ENCODE assay signal across 16 cellular contexts in genomic region chr6:154394571-154394970, GRCh38. TPM values are rescaled to one million over a fixed set of nuclear protein-coding genes. Genes with fewer than 3 reads are reported as not detected.
DNase-seq lines count a peak whose midpoint lies in the region; ATAC-seq, FAIRE-seq and TF ChIP-seq lines count a peak whose summit lies in the region.
"Had no signal": no experiment of that assay in that cellular context is flagged by ENCODE, and none has a peak within 500 bp of the region (broad histone marks: within the 10 kb centered on the region; RNA-seq: fewer than 3 reads in every experiment).

No MANE protein-coding gene starts in this region.

- peaks cover 0 to 4% of the 10 kb centered on the region in 2 experiments; a peak in 2 of 5 replicates for H3K36me3 ChIP-seq in HepG2 (replicated peaks in 1 of 2; ENCODE audit: control insufficient read depth in 1 of 2, insufficient read depth in 2 of 2, low read length in 2 of 2)
- no peaks in the 10 kb centered on the region for H3K36me3 ChIP-seq in right lobe of liver

- no peaks in the 10 kb centered on the region for H3K27me3 ChIP-seq in HepG2 (ENCODE audit: control insufficient read depth in 1 of 2, insufficient read depth in 2 of 2, low read length in 2 of 2)
- H3K27me3 ChIP-seq in right lobe of liver: no peaks in the 10 kb centered on the region

- H3K9ac ChIP-seq in HepG2 (ENCODE audit: insufficient read depth, low read depth, low read length): no peak overlapping the region

- no peak overlapping the region for H2AFZ ChIP-seq in HepG2 (ENCODE audit: low read length)

- FAIRE-seq in HepG2 (lab: Jason Lieb, UNC) (no peak), HTR-8/SVneo (lab: Jason Lieb, UNC) (no peak)
- FAIRE-seq: GM12892 had no signal

- CTCF ChIA-PET in HepG2 (lab: Yijun Ruan, JAX; ENCODE audit: low intra/inter-chr PET ratio, low total read pairs): no interaction called here

- TF ChIP-seq RAD21 in HepG2 (CRISPR knock-in tag; IDR thresholded peaks at IDR 0.05): no peak

- DNase-seq in HepG2 (ENCODE audit: low spot score) (no peak), right lobe of liver (no peak), midbrain (lab: John Stamatoyannopoulos, UW) (peak; percentile 36), sciatic nerve (ENCODE audit: low spot score) (no peak), HTR-8/SVneo (ENCODE audit: insufficient read length, low spot score) (no peak), SKM-1 treated with dmso at 0.1 percent for 144 hours (lab: John Stamatoyannopoulos, UW; ENCODE audit: unreplicated experiment) (no peak), NCI-H2029 (lab: John Stamatoyannopoulos, UW) (no peak)
- DNase-seq in activated CD4-positive, CD25-positive, alpha-beta regulatory T cell treated with anti-CD3 and anti-CD28 coated beads, Interleukin-2, amount 50 U/mL, for 72 hours: no peak
- DNase-seq: Caco-2; CD8-positive, alpha-beta T cell; DND-41; GDM1; GOT3; H9 had no signal

- H3K4me3 ChIP-seq in HepG2 (replicated peaks in 1 of 3; ENCODE audit: insufficient read depth in 1 of 3, low read depth in 2 of 3, low read length in 3 of 3) (no peak overlapping the region), right lobe of liver (no peak overlapping the region)

- in situ Hi-C loops in HepG2 (cut with HindIII; ENCODE audit: extremely low pct_ligation_motif_present, low pct_unique_long_range_greater_than_20kb): no loop called here

- H3K4me1 ChIP-seq in HepG2 (ENCODE audit: insufficient read depth, low read length) (peaks cover 16% of the 10 kb centered on the region), right lobe of liver (no peaks in the 10 kb centered on the region)
- H3K4me1 ChIP-seq: Caco-2 had no signal

- no peaks in the 10 kb centered on the region for H3K79me2 ChIP-seq in HepG2 (ENCODE audit: insufficient read depth, low read length)

- POLR2A ChIA-PET in HepG2 (lab: Yijun Ruan, JAX): no interaction called here

- ATAC-seq in HepG2 (peak; percentile 28; the same call in 2 of the 3 replicates), right lobe of liver (no peak), sciatic nerve (peak; percentile 65)
- ATAC-seq: CD8-positive, alpha-beta T cell had no signal

- no peak overlapping the region for H3K27ac ChIP-seq in HepG2 (ENCODE audit: extremely low read length, insufficient read depth, low read length)
- H3K27ac ChIP-seq in right lobe of liver: no peak overlapping the region
- H3K27ac ChIP-seq: 22Rv1 had no signal

- no peaks in the 10 kb centered on the region for H4K20me1 ChIP-seq in HepG2 (ENCODE audit: insufficient read depth, low read length)

- TF ChIP-seq CTCF in HepG2 (CRISPR knock-in tag; IDR thresholded peaks at IDR 0.05): no peak
- no peak for TF ChIP-seq CTCF in right lobe of liver (IDR thresholded peaks at IDR 0.05)

- H3K9me3 ChIP-seq in HepG2 (ENCODE audit: low read length) (no peaks in the 10 kb centered on the region), right lobe of liver (no peaks in the 10 kb centered on the region)
- H3K9me3 ChIP-seq: Caco-2 had no signal

- TF ChIP-seq POLR2A in HepG2 (IDR thresholded peaks at IDR 0.05; ENCODE audit: insufficient read depth in 1 of 2, low read depth in 2 of 2, low read length in 2 of 2) (no peak), right lobe of liver (IDR thresholded peaks at IDR 0.05) (no peak)

- no TSS peak for BruUV-seq in HepG2 (replicated peaks; lab: Mats Ljungman, UMichigan)

- WGBS in HepG2 (ENCODE audit: low lambda C conversion rate): 72% methylated on average over 3 of the region's 3 CpGs
- WGBS in right lobe of liver (ENCODE audit: insufficient coverage, low coverage, low lambda C conversion rate, missing lambda C conversion rate): 76% methylated on average over 3 of the region's 3 CpGs

- H3K4me2 ChIP-seq in HepG2 (ENCODE audit: low read depth, low read length): no peak overlapping the region

- no peak for TF ChIP-seq EP300 in HepG2 (IDR thresholded peaks at IDR 0.05; ENCODE audit: low read depth in 2 of 2, low read length in 2 of 2)
- no peak for TF ChIP-seq EP300 in HepG2 (CRISPR knock-in tag; IDR thresholded peaks at IDR 0.05; ENCODE audit: borderline replicate concordance)

- intact Hi-C loops in HepG2 (cut with micrococcal nuclease; ENCODE audit: unreplicated experiment) (no loop called here), right lobe of liver (cut with DNase I) (no loop called here), sciatic nerve (cut with DNase I) (no loop called here)

TF ChIP-seq in HepG2, 621 proteins besides CTCF, POLR2A, EP300 and RAD21:
- no peak for TF ChIP-seq NFKBIZ (CRISPR knock-in tag; IDR thresholded peaks at IDR 0.05)
- no peak for TF ChIP-seq ZNF260 (CRISPR knock-in tag; IDR thresholded peaks at IDR 0.05; ENCODE audit: borderline replicate concordance, low read depth)
- TF ChIP-seq KDM4B (CRISPR knock-in tag; IDR thresholded peaks at IDR 0.05): no peak
- TF ChIP-seq FOXK1 (CRISPR knock-in tag; IDR thresholded peaks at IDR 0.05; ENCODE audit: borderline replicate concordance, low read depth): no peak
- TF ChIP-seq HIC2 (CRISPR knock-in tag; IDR thresholded peaks at IDR 0.05; ENCODE audit: low read depth): no peak
- TF ChIP-seq, protein P1, sequence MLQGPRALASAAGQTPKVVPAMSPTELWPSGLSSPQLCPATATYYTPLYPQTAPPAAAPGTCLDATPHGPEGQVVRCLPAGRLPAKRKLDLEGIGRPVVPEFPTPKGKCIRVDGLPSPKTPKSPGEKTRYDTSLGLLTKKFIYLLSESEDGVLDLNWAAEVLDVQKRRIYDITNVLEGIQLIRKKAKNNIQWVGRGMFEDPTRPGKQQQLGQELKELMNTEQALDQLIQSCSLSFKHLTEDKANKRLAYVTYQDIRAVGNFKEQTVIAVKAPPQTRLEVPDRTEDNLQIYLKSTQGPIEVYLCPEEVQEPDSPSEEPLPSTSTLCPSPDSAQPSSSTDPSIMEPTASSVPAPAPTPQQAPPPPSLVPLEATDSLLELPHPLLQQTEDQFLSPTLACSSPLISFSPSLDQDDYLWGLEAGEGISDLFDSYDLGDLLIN (CRISPR knock-in tag; IDR thresholded peaks at IDR 0.05; ENCODE audit: borderline replicate concordance): no peak
TF ChIP-seq in HepG2: peak in this region for 0.

RNA-seq across cellular contexts. Expression of gene IPCEF1, which starts 38.0 kb away (rescaled TPM):
- not detected in 2 replicates for total RNA-seq in HepG2 (2016; rRNA removed; fragmentation: Illumina TruSeq; extraction: Trizol)
- total RNA-seq in HepG2 (2016; cell fraction: cytosol; rRNA removed; fragmentation: Illumina TruSeq; extraction: Trizol; ENCODE audit: low read depth): 0.62 TPM in 1 of 2 replicates, not detected in the other
- total RNA-seq in HepG2 (2016; cell fraction: insoluble cytoplasmic fraction; rRNA removed; fragmentation: Illumina TruSeq; extraction: Trizol): 0.06 and 0.30 TPM in 2 replicates
- not detected in 2 replicates for total RNA-seq in HepG2 (2016; cell fraction: membrane; rRNA removed; fragmentation: Illumina TruSeq; extraction: Trizol)
- not detected in 2 replicates for total RNA-seq in HepG2 (2016; cell fraction: nucleus; rRNA removed; fragmentation: Illumina TruSeq; extraction: Trizol)
- polyA plus RNA-seq in HepG2 (2011; rRNA removed): 0.03 and 0.22 TPM in 2 replicates
- polyA plus RNA-seq in HepG2 (2011; cell fraction: cytosol; rRNA removed): 0.10 and 0.19 TPM in 2 replicates
- 0.02 and 0.23 TPM in 2 replicates for polyA plus RNA-seq in HepG2 (2011; cell fraction: nucleus; rRNA removed)
- polyA plus RNA-seq in HepG2 (2012): 0.03 TPM in 1 of 2 replicates, not detected in the other
- not detected in 2 replicates for polyA plus RNA-seq in HepG2 (2016; cell fraction: cytosol; fragmentation: Illumina TruSeq; extraction: Trizol; ENCODE audit: low read depth)
- polyA plus RNA-seq in HepG2 (2016; cell fraction: insoluble cytoplasmic fraction; fragmentation: Illumina TruSeq; extraction: Trizol; ENCODE audit: low read depth): not detected in 2 replicates
- polyA plus RNA-seq in HepG2 (2016; cell fraction: membrane; fragmentation: Illumina TruSeq; extraction: Trizol; ENCODE audit: low read depth): not detected in 2 replicates
- polyA plus RNA-seq in HepG2 (2016; cell fraction: nucleus; fragmentation: Illumina TruSeq; extraction: Trizol; ENCODE audit: insufficient read depth, low read depth): not detected in 2 replicates
- polyA minus RNA-seq in HepG2 (2011; rRNA and poly(A)+ RNA removed; ENCODE audit: low replicate concordance): not detected in 2 replicates
- 0.20 TPM in 1 of 2 replicates, not detected in the other for polyA minus RNA-seq in HepG2 (2011; cell fraction: cytosol; rRNA and poly(A)+ RNA removed)
- polyA minus RNA-seq in HepG2 (2011; cell fraction: nucleus; rRNA and poly(A)+ RNA removed): 0.12 and 0.13 TPM in 2 replicates
- total RNA-seq in right lobe of liver: 1 to 10 TPM in 5 of 6 experiments, under 1 TPM in 1; 0.90 to 3.0 (median 1.4) TPM
- total RNA-seq in sciatic nerve: 5.0 TPM

Comparison
In these comparisons a context has a peak if more than half of its experiments do, and no peak if none do; other contexts are left out.
1. ATAC-seq: peak in HepG2 (single experiment) and sciatic nerve (single experiment); none in right lobe of liver (0 of 4).